30 cellular contexts compared by ENCODE assay signal in the genomic region with DNA sequence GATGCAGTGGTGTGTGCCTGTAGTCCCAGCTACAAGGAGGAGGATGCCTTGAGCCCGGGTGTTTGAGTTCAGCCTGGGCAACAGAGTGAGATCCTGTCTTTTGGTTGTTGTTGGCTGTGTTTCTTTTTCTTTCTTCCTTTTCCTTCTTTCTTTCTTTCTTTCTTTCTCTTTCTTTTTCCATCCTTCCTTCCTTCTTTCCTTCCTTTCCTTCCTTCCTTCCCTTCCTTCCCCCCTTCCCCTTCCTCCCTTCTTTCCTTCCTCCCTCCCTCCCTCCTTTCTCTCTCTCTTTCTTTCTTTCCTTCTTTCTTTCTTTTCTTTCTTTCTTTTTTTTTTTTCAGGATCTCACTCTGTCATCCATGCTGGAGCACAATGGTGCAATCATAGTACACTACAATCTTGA.
"Had no signal": no experiment of that assay in that cellular context is flagged by ENCODE, and none has a peak within 500 bp of the region (broad histone marks: within the 10 kb centered on the region; RNA-seq: fewer than 3 reads in every experiment).

No MANE protein-coding gene starts in this region.

- FAIRE-seq: small intestine, urothelium cell line had no signal

- H2AFZ ChIP-seq: parathyroid adenoma had no signal

- DNase-seq: naive thymus-derived CD8-positive, alpha-beta T cell; nephron progenitor cell; nucleus accumbens; ovary; psoas muscle; right cardiac atrium; right lobe of liver; sigmoid colon; small intestine; stimulated activated CD4-positive, alpha-beta T cell treated with anti-CD3 and anti-CD28 coated beads, Interleukin-15, amount 100 ng/mL, for 24 hours; stimulated activated CD4-positive, alpha-beta T cell treated with anti-CD3 and anti-CD28 coated beads, Interleukin-2, amount 100 ng/mL, for 24 hours; stimulated activated CD4-positive, alpha-beta T cell treated with anti-CD3 and anti-CD28 coated beads, Interleukin-2, amount 100 ng/mL, for 48 hours; stimulated activated CD4-positive, alpha-beta T cell treated with anti-CD3 and anti-CD28 coated beads, Interleukin-4, amount 100 ng/mL, for 24 hours; stimulated activated naive B cell treated with anti-CD40 and anti-IgM and Interleukin-4, amounts not matched to agents 10 μg/mL and 1 μg/mL and 100 μg/mL, for 72 hours; stimulated activated naive CD4-positive, alpha-beta T cell treated with Interleukin-2 at 50 U/mL for 16 hours; stomach; thyroid gland; trophoblast cell; upper lobe of left lung had no signal

- H3K4me3 ChIP-seq: ovary, psoas muscle, right lobe of liver, sigmoid colon, stomach, thoracic aorta, thyroid gland, tibial nerve, upper lobe of left lung, vagina had no signal

- H3K4me1 Mint-ChIP-seq: naive thymus-derived CD8-positive, alpha-beta T cell; nephron progenitor cell; neural crest cell; stimulated activated effector memory CD8-positive, alpha-beta T cell treated with anti-CD3 and anti-CD28 coated beads, Interleukin-12 subunit alpha, Interleukin-12 subunit beta, amount 100 ng/mL, for 72 hours; stimulated activated naive B cell treated with anti-CD40 and anti-IgM and Interleukin-4, amounts not matched to agents 10 μg/mL and 1 μg/mL and 100 μg/mL, for 72 hours had no signal

- H3K9me3 ChIP-seq: neutrophil, ovary, psoas muscle, right lobe of liver, sigmoid colon, stomach, thoracic aorta, thyroid gland, upper lobe of left lung, vagina had no signal

- H3K36me3 ChIP-seq: neutrophil, ovary, right lobe of liver, sigmoid colon, thoracic aorta, thyroid gland, tibial nerve, upper lobe of left lung, vagina had no signal

- H3K4me1 ChIP-seq: parathyroid adenoma, psoas muscle, right lobe of liver, sigmoid colon, stomach, thyroid gland, tibial nerve, upper lobe of left lung, vagina had no signal

- H3K9ac ChIP-seq: parathyroid adenoma had no signal

- H3K9me3 Mint-ChIP-seq: natural killer cell treated with Interleukin-12 subunit alpha and Interleukin-12 subunit beta and Interleukin-15 and Interleukin-18, amount 100 ng/mL, for 72 hours; neural crest cell; stimulated activated effector memory CD8-positive, alpha-beta T cell treated with anti-CD3 and anti-CD28 coated beads, Interleukin-12 subunit alpha, Interleukin-12 subunit beta, amount 100 ng/mL, for 72 hours; stimulated activated naive B cell treated with anti-CD40 and anti-IgM and Interleukin-4, amounts not matched to agents 10 μg/mL and 1 μg/mL and 100 μg/mL, for 72 hours; stimulated activated naive CD8-positive, alpha-beta T cell treated with anti-CD3 and anti-CD28 coated beads, Interleukin-15, Interleukin-2, amounts not matched to agents 100 ng/mL and 50 ng/mL, for 24 hours had no signal

- H3K27me3 Mint-ChIP-seq: stimulated activated naive CD8-positive, alpha-beta T cell treated with anti-CD3 and anti-CD28 coated beads, Interleukin-15, Interleukin-2, amounts not matched to agents 100 ng/mL and 50 ng/mL, for 24 hours had no signal

- ATAC-seq: naive thymus-derived CD8-positive, alpha-beta T cell; natural killer cell treated with Interleukin-12 subunit alpha and Interleukin-12 subunit beta and Interleukin-15 and Interleukin-18, amount 100 ng/mL, for 72 hours; psoas muscle; right cardiac atrium; right lobe of liver; stimulated activated effector memory CD8-positive, alpha-beta T cell treated with anti-CD3 and anti-CD28 coated beads, Interleukin-12 subunit alpha, Interleukin-12 subunit beta, amount 100 ng/mL, for 72 hours; stimulated activated naive B cell treated with anti-CD40 and anti-IgM and Interleukin-4, amounts not matched to agents 10 μg/mL and 1 μg/mL and 100 μg/mL, for 72 hours had no signal

- H3K27ac Mint-ChIP-seq: natural killer cell treated with Interleukin-12 subunit alpha and Interleukin-12 subunit beta and Interleukin-15 and Interleukin-18, amount 100 ng/mL, for 72 hours; nephron progenitor cell; progenitor cell of endocrine pancreas; stimulated activated effector memory CD8-positive, alpha-beta T cell treated with anti-CD3 and anti-CD28 coated beads, Interleukin-12 subunit alpha, Interleukin-12 subunit beta, amount 100 ng/mL, for 72 hours; stimulated activated naive B cell treated with anti-CD40 and anti-IgM and Interleukin-4, amounts not matched to agents 10 μg/mL and 1 μg/mL and 100 μg/mL, for 72 hours; stimulated activated naive CD8-positive, alpha-beta T cell treated with anti-CD3 and anti-CD28 coated beads, Interleukin-15, Interleukin-2, amounts not matched to agents 100 ng/mL and 50 ng/mL, for 24 hours had no signal

- H3K4me3 Mint-ChIP-seq: natural killer cell treated with Interleukin-12 subunit alpha and Interleukin-12 subunit beta and Interleukin-15 and Interleukin-18, amount 100 ng/mL, for 72 hours; nephron progenitor cell; neural crest cell; stimulated activated effector memory CD8-positive, alpha-beta T cell treated with anti-CD3 and anti-CD28 coated beads, Interleukin-12 subunit alpha, Interleukin-12 subunit beta, amount 100 ng/mL, for 72 hours; stimulated activated naive B cell treated with anti-CD40 and anti-IgM and Interleukin-4, amounts not matched to agents 10 μg/mL and 1 μg/mL and 100 μg/mL, for 72 hours; stimulated activated naive CD8-positive, alpha-beta T cell treated with anti-CD3 and anti-CD28 coated beads, Interleukin-15, Interleukin-2, amounts not matched to agents 100 ng/mL and 50 ng/mL, for 24 hours had no signal

- H3K27ac ChIP-seq: neutrophil, ovary, parathyroid adenoma, psoas muscle, right lobe of liver, sigmoid colon, stomach, thoracic aorta, thyroid gland, tibial nerve, upper lobe of left lung, vagina had no signal

- H3K36me3 Mint-ChIP-seq: natural killer cell treated with Interleukin-12 subunit alpha and Interleukin-12 subunit beta and Interleukin-15 and Interleukin-18, amount 100 ng/mL, for 72 hours; stimulated activated effector memory CD8-positive, alpha-beta T cell treated with anti-CD3 and anti-CD28 coated beads, Interleukin-12 subunit alpha, Interleukin-12 subunit beta, amount 100 ng/mL, for 72 hours; stimulated activated naive B cell treated with anti-CD40 and anti-IgM and Interleukin-4, amounts not matched to agents 10 μg/mL and 1 μg/mL and 100 μg/mL, for 72 hours had no signal

- H3K79me2 ChIP-seq: parathyroid adenoma had no signal

- H3K27me3 ChIP-seq: neutrophil, ovary, right lobe of liver, sigmoid colon, thyroid gland, tibial nerve, upper lobe of left lung, vagina had no signal
